ENCODE assay signal across 28 cellular contexts in genomic region chrY:16834151-16834550, GRCh38.
"Had no signal": no experiment of that assay in that cellular context is flagged by ENCODE, and none has a peak within 500 bp of the region (broad histone marks: within the 10 kb centered on the region; RNA-seq: fewer than 3 reads in every experiment).

No MANE protein-coding gene starts in this region.

- H3K27ac ChIP-seq: colonic mucosa, esophagus squamous epithelium, lower lobe of right lung, neural progenitor cell, prostate gland, sigmoid colon, stomach, thyroid gland had no signal

- DNase-seq: colonic mucosa; effector CD8-positive, alpha-beta T cell; endodermal cell; erythroblast; esophagus squamous epithelium; foreskin melanocyte; hypothalamus; immature natural killer cell; islet precursor cell; left ventricle myocardium superior; lower lobe of right lung; midbrain; naive thymus-derived CD4-positive, alpha-beta T cell; right cardiac atrium; sigmoid colon; stimulated activated CD4-positive, alpha-beta T cell treated with anti-CD3 and anti-CD28 coated beads, Interleukin-2, amount 100 ng/mL, for 24 hours; stimulated activated CD4-positive, alpha-beta T cell treated with anti-CD3 and anti-CD28 coated beads, Interleukin-4, amount 100 ng/mL, for 24 hours; stimulated activated naive CD4-positive, alpha-beta T cell treated with Interleukin-2 at 50 U/mL for 16 hours; stomach; thyroid gland had no signal

- H3K4me1 Mint-ChIP-seq: endodermal cell; immature natural killer cell; memory B cell; naive thymus-derived CD4-positive, alpha-beta T cell; nephron; neural progenitor cell; stimulated activated effector memory CD8-positive, alpha-beta T cell treated with anti-CD3 and anti-CD28 coated beads, Interleukin-12 subunit alpha, Interleukin-12 subunit beta, amount 100 ng/mL, for 72 hours had no signal

- H3K4me3 ChIP-seq: colonic mucosa, esophagus squamous epithelium, lower lobe of right lung, neural progenitor cell, prostate gland, sigmoid colon, stomach, thyroid gland had no signal

- H3K4me3 Mint-ChIP-seq: dendritic cell treated with granulocyte-macrophage colony-stimulating factor and Interleukin-4, amounts not matched to agents 40 ng/mL and 50 ng/mL, for 4 days; endodermal cell; immature natural killer cell; memory B cell; naive thymus-derived CD4-positive, alpha-beta T cell; nephron; neural progenitor cell; stimulated activated effector memory CD8-positive, alpha-beta T cell treated with anti-CD3 and anti-CD28 coated beads, Interleukin-12 subunit alpha, Interleukin-12 subunit beta, amount 100 ng/mL, for 72 hours; type B pancreatic cell had no signal

- H3K36me3 Mint-ChIP-seq: immature natural killer cell; memory B cell; naive thymus-derived CD4-positive, alpha-beta T cell; neural progenitor cell; stimulated activated effector memory CD8-positive, alpha-beta T cell treated with anti-CD3 and anti-CD28 coated beads, Interleukin-12 subunit alpha, Interleukin-12 subunit beta, amount 100 ng/mL, for 72 hours; type B pancreatic cell had no signal

- H3K4me1 ChIP-seq: colonic mucosa, esophagus squamous epithelium, lower lobe of right lung, neural progenitor cell, prostate gland, sigmoid colon, stomach, thyroid gland had no signal

- FAIRE-seq: urothelium cell line had no signal

- H3K27me3 Mint-ChIP-seq: dendritic cell treated with granulocyte-macrophage colony-stimulating factor and Interleukin-4, amounts not matched to agents 40 ng/mL and 50 ng/mL, for 4 days; memory B cell; naive thymus-derived CD4-positive, alpha-beta T cell; type B pancreatic cell had no signal

- H3K36me3 ChIP-seq: colonic mucosa, esophagus squamous epithelium, lower lobe of right lung, neural progenitor cell, prostate gland, sigmoid colon, stomach, thyroid gland had no signal

- H3K9me3 Mint-ChIP-seq: dendritic cell treated with granulocyte-macrophage colony-stimulating factor and Interleukin-4, amounts not matched to agents 40 ng/mL and 50 ng/mL, for 4 days; endodermal cell; memory B cell; nephron; neural progenitor cell; stimulated activated effector memory CD8-positive, alpha-beta T cell treated with anti-CD3 and anti-CD28 coated beads, Interleukin-12 subunit alpha, Interleukin-12 subunit beta, amount 100 ng/mL, for 72 hours; type B pancreatic cell had no signal

- H3K27ac Mint-ChIP-seq: dendritic cell treated with granulocyte-macrophage colony-stimulating factor and Interleukin-4, amounts not matched to agents 40 ng/mL and 50 ng/mL, for 4 days; endodermal cell; immature natural killer cell; memory B cell; naive thymus-derived CD4-positive, alpha-beta T cell; nephron; neural progenitor cell; stimulated activated effector memory CD8-positive, alpha-beta T cell treated with anti-CD3 and anti-CD28 coated beads, Interleukin-12 subunit alpha, Interleukin-12 subunit beta, amount 100 ng/mL, for 72 hours; type B pancreatic cell had no signal

- H3K9me3 ChIP-seq: colonic mucosa, esophagus squamous epithelium, lower lobe of right lung, prostate gland, sigmoid colon, stomach, thyroid gland had no signal
